20 cellular contexts compared by ENCODE assay signal in the genomic region with DNA sequence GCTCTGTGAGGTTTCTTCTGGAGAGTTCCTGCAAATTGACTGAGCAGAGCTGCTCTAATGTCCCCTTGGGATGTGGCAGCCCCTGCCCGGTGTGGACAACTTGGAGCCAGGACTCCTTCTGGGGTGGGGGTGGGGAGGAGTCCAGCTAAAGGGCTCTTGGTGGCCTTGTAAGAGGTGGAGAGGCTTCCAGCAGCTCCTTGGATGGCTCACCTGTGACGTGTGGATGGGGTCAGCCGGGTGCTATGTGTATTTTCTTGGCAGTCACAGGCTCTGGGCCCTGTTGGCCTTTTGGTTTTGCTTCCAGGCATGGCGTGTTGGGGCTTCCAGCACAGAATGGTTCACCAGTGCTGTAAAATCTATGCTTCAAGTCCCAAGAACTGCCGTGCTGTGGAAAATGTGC. TPM values are rescaled to one million over a fixed set of nuclear protein-coding genes. Genes with fewer than 3 reads are reported as not detected.
A peak's percentile ranks its signal among the peaks of the same experiment; 100 is the strongest.
DNase-seq lines count a peak whose midpoint lies in the region; ATAC-seq and TF ChIP-seq lines count a peak whose summit lies in the region.
"Had no signal": no experiment of that assay in that cellular context is flagged by ENCODE, and none has a peak within 500 bp of the region (broad histone marks: within the 10 kb centered on the region; RNA-seq: fewer than 3 reads in every experiment).

No MANE protein-coding gene starts in this region.

- peaks cover 10% of the 10 kb centered on the region for H3K79me2 ChIP-seq in mesendoderm (ENCODE audit: control insufficient read depth, insufficient read depth, low read length)

- H3K4me3 ChIP-seq in coronary artery (no peak overlapping the region), mesendoderm (ENCODE audit: low read length) (no peak overlapping the region), stomach smooth muscle (ENCODE audit: low read length in 2 of 2) (no peak overlapping the region)
- H3K4me3 ChIP-seq: gastroesophageal sphincter, GM12878, vagina had no signal

- H4K8ac ChIP-seq in mesendoderm (ENCODE audit: low read depth, low read length), result no peak overlapping the region

- H3K27me3 Mint-ChIP-seq in activated CD8-positive, alpha-beta T cell treated with anti-CD3 and anti-CD28 coated beads, Interleukin-2, amount 10 ng/mL, durations not matched to agents 7 days and 5 days (ENCODE audit: low read depth), result no peaks in the 10 kb centered on the region
- H3K27me3 Mint-ChIP-seq in activated CD8-positive, alpha-beta T cell treated with anti-CD3 and anti-CD28 coated beads for 36 hours, result no peaks in the 10 kb centered on the region
- no peaks in the 10 kb centered on the region for H3K27me3 Mint-ChIP-seq in activated CD4-positive, alpha-beta T cell treated with anti-CD3 and anti-CD28 coated beads, Interleukin-2, amount 10 ng/mL, durations not matched to agents 7 days and 5 days
- H3K27me3 Mint-ChIP-seq: activated naive CD8-positive, alpha-beta T cell; brain; IgD-negative memory B cell; stimulated activated naive CD8-positive, alpha-beta T cell treated with anti-CD3 and anti-CD28 coated beads, Interleukin-15, amount 100 ng/mL, for 72 hours had no signal

- peaks cover 28% of the 10 kb centered on the region for H3K36me3 Mint-ChIP-seq in activated CD8-positive, alpha-beta T cell treated with anti-CD3 and anti-CD28 coated beads, Interleukin-2, amount 10 ng/mL, durations not matched to agents 7 days and 5 days (ENCODE audit: low read depth)
- peaks cover 6% of the 10 kb centered on the region for H3K36me3 Mint-ChIP-seq in activated CD8-positive, alpha-beta T cell treated with anti-CD3 and anti-CD28 coated beads for 36 hours (ENCODE audit: low read depth)
- peaks cover 25% of the 10 kb centered on the region for H3K36me3 Mint-ChIP-seq in activated CD4-positive, alpha-beta T cell treated with anti-CD3 and anti-CD28 coated beads, Interleukin-2, amount 10 ng/mL, durations not matched to agents 7 days and 5 days (ENCODE audit: low read depth)

- H3K9me3 ChIP-seq in stomach smooth muscle (ENCODE audit: control insufficient read depth in 2 of 2, low read length in 2 of 2), result no peaks in the 10 kb centered on the region
- H3K9me3 ChIP-seq: gastroesophageal sphincter, vagina had no signal

- no peak for DNase-seq in activated CD8-positive, alpha-beta T cell treated with anti-CD3 and anti-CD28 coated beads, Interleukin-2, amount 10 ng/mL, durations not matched to agents 7 days and 5 days
- DNase-seq in activated CD8-positive, alpha-beta T cell treated with anti-CD3 and anti-CD28 coated beads for 36 hours, result no peak
- peak; percentile 35 for DNase-seq in coronary artery (ENCODE audit: low spot score)
- DNase-seq in mesendoderm, result no peak
- DNase-seq in activated CD4-positive, alpha-beta T cell treated with anti-CD3 and anti-CD28 coated beads, Interleukin-2, amount 10 ng/mL, durations not matched to agents 7 days and 5 days, result no peak
- no peak for DNase-seq in HPDE6-E6E7 (ENCODE audit: extremely low spot score)
- DNase-seq: activated CD4-positive, alpha-beta T cell treated with anti-CD3 and anti-CD28 coated beads, Interleukin-2, amount 50 U/mL, for 1 hour; DMS153; NCI-H1436; NCI-H748 treated with DMSO at 0.1 percent for 48 hours; stimulated activated naive CD8-positive, alpha-beta T cell treated with anti-CD3 and anti-CD28 coated beads, Interleukin-15, amount 100 ng/mL, for 72 hours had no signal

- CTCF ChIA-PET in activated CD8-positive, alpha-beta T cell treated with anti-CD3 and anti-CD28 coated beads, Interleukin-2, amount 10 ng/mL, durations not matched to agents 7 days and 5 days (lab: Charles Lee), result no interaction called here
- CTCF ChIA-PET in activated CD8-positive, alpha-beta T cell treated with anti-CD3 and anti-CD28 coated beads for 36 hours (lab: Charles Lee), result interaction anchor here (1.3 kb wide), 1 partner anchor 16 kb away, joined by 4 read pairs; no protein-coding TSS in a partner anchor
- CTCF ChIA-PET in activated CD4-positive, alpha-beta T cell treated with anti-CD3 and anti-CD28 coated beads, Interleukin-2, amount 10 ng/mL, durations not matched to agents 7 days and 5 days (lab: Charles Lee), result interaction anchor here (1.6 kb wide), 1 partner anchor 13 kb away, joined by 3 read pairs; no protein-coding TSS in a partner anchor

- intact Hi-C loops in activated CD8-positive, alpha-beta T cell treated with anti-CD3 and anti-CD28 coated beads for 36 hours (cut with micrococcal nuclease), result no loop called here

- H3K9ac ChIP-seq in mesendoderm (ENCODE audit: low read length) (no peak overlapping the region), stomach smooth muscle (ENCODE audit: low read length in 2 of 2) (peak overlapping the region; percentile 34 to 47)

- no peak overlapping the region for H2BK120ac ChIP-seq in mesendoderm (ENCODE audit: low read depth, low read length)

- no peaks in the 10 kb centered on the region for H3K4me1 ChIP-seq in mesendoderm (ENCODE audit: control insufficient read depth, low read depth, low read length)
- peaks cover 46% of the 10 kb centered on the region for H3K4me1 ChIP-seq in stomach smooth muscle (ENCODE audit: control insufficient read depth, insufficient read depth, low read length)

- H3K36me3 ChIP-seq in mesendoderm (ENCODE audit: control insufficient read depth, insufficient read depth, low read length), result no peaks in the 10 kb centered on the region
- H3K36me3 ChIP-seq in stomach smooth muscle (ENCODE audit: control insufficient read depth in 2 of 2, insufficient read depth in 2 of 2, low read length in 2 of 2), result peaks cover 0 to 2% of the 10 kb centered on the region in 2 donors

- H3K23ac ChIP-seq in mesendoderm (ENCODE audit: low read length), result no peak overlapping the region

- H3K27ac Mint-ChIP-seq in activated CD8-positive, alpha-beta T cell treated with anti-CD3 and anti-CD28 coated beads, Interleukin-2, amount 10 ng/mL, durations not matched to agents 7 days and 5 days, result peak overlapping the region; percentile 46
- no peak overlapping the region for H3K27ac Mint-ChIP-seq in activated CD8-positive, alpha-beta T cell treated with anti-CD3 and anti-CD28 coated beads for 36 hours
- H3K27ac Mint-ChIP-seq in activated CD4-positive, alpha-beta T cell treated with anti-CD3 and anti-CD28 coated beads, Interleukin-2, amount 10 ng/mL, durations not matched to agents 7 days and 5 days, result no peak overlapping the region
- H3K27ac Mint-ChIP-seq: activated naive CD8-positive, alpha-beta T cell had no signal

- no peak overlapping the region for H3K4ac ChIP-seq in mesendoderm (ENCODE audit: low read depth, low read length)

- no peak overlapping the region for H4K5ac ChIP-seq in mesendoderm (ENCODE audit: low read length)

- H3K56ac ChIP-seq in mesendoderm (ENCODE audit: low read length), result peak overlapping the region; percentile 6

- H2BK5ac ChIP-seq in mesendoderm (ENCODE audit: low read length), result no peak overlapping the region

- H3K9me3 Mint-ChIP-seq in activated CD8-positive, alpha-beta T cell treated with anti-CD3 and anti-CD28 coated beads, Interleukin-2, amount 10 ng/mL, durations not matched to agents 7 days and 5 days (ENCODE audit: insufficient read depth), result no peaks in the 10 kb centered on the region
- H3K9me3 Mint-ChIP-seq in activated CD8-positive, alpha-beta T cell treated with anti-CD3 and anti-CD28 coated beads for 36 hours, result no peaks in the 10 kb centered on the region
- H3K9me3 Mint-ChIP-seq in activated CD4-positive, alpha-beta T cell treated with anti-CD3 and anti-CD28 coated beads, Interleukin-2, amount 10 ng/mL, durations not matched to agents 7 days and 5 days, result no peaks in the 10 kb centered on the region
- H3K9me3 Mint-ChIP-seq: brain; IgD-negative memory B cell; stimulated activated naive CD8-positive, alpha-beta T cell treated with anti-CD3 and anti-CD28 coated beads, Interleukin-15, amount 100 ng/mL, for 72 hours had no signal

- POLR2A ChIA-PET in activated CD8-positive, alpha-beta T cell treated with anti-CD3 and anti-CD28 coated beads, Interleukin-2, amount 10 ng/mL, durations not matched to agents 7 days and 5 days (lab: Charles Lee), result no interaction called here
- POLR2A ChIA-PET in activated CD8-positive, alpha-beta T cell treated with anti-CD3 and anti-CD28 coated beads for 36 hours (lab: Charles Lee), result interaction anchor here (0.6 to 1.4 kb wide), 2 partner anchors 13 to 14 kb away, joined by 3 read pairs; no protein-coding TSS in a partner anchor
- POLR2A ChIA-PET in activated CD4-positive, alpha-beta T cell treated with anti-CD3 and anti-CD28 coated beads, Interleukin-2, amount 10 ng/mL, durations not matched to agents 7 days and 5 days (lab: Charles Lee), result no interaction called here

- H2AK5ac ChIP-seq in mesendoderm (ENCODE audit: low read length), result no peak overlapping the region

- no peak overlapping the region for H3K4me3 Mint-ChIP-seq in activated CD8-positive, alpha-beta T cell treated with anti-CD3 and anti-CD28 coated beads, Interleukin-2, amount 10 ng/mL, durations not matched to agents 7 days and 5 days
- no peak overlapping the region for H3K4me3 Mint-ChIP-seq in activated CD8-positive, alpha-beta T cell treated with anti-CD3 and anti-CD28 coated beads for 36 hours
- no peak overlapping the region for H3K4me3 Mint-ChIP-seq in activated CD4-positive, alpha-beta T cell treated with anti-CD3 and anti-CD28 coated beads, Interleukin-2, amount 10 ng/mL, durations not matched to agents 7 days and 5 days
- H3K4me3 Mint-ChIP-seq: activated naive CD8-positive, alpha-beta T cell; brain; stimulated activated naive CD8-positive, alpha-beta T cell treated with anti-CD3 and anti-CD28 coated beads, Interleukin-15, amount 100 ng/mL, for 72 hours had no signal

- H3K4me1 Mint-ChIP-seq in activated CD8-positive, alpha-beta T cell treated with anti-CD3 and anti-CD28 coated beads, Interleukin-2, amount 10 ng/mL, durations not matched to agents 7 days and 5 days (ENCODE audit: low read depth), result peaks cover 11% of the 10 kb centered on the region
- peaks cover 8% of the 10 kb centered on the region for H3K4me1 Mint-ChIP-seq in activated CD8-positive, alpha-beta T cell treated with anti-CD3 and anti-CD28 coated beads for 36 hours (ENCODE audit: low read depth)
- H3K4me1 Mint-ChIP-seq in activated CD4-positive, alpha-beta T cell treated with anti-CD3 and anti-CD28 coated beads, Interleukin-2, amount 10 ng/mL, durations not matched to agents 7 days and 5 days, result peaks cover 3% of the 10 kb centered on the region

- H2BK15ac ChIP-seq in mesendoderm (replicated peaks; ENCODE audit: low read depth), result no peak overlapping the region

- H3K27ac ChIP-seq in coronary artery, result no peak overlapping the region
- H3K27ac ChIP-seq in mesendoderm (ENCODE audit: low read depth, low read length), result no peak overlapping the region
- peak overlapping the region; percentile 99 for H3K27ac ChIP-seq in stomach smooth muscle (ENCODE audit: low read length)
- H3K27ac ChIP-seq: vagina had no signal

- ATAC-seq in activated CD8-positive, alpha-beta T cell treated with anti-CD3 and anti-CD28 coated beads, Interleukin-2, amount 10 ng/mL, durations not matched to agents 7 days and 5 days, result no peak
- no peak for ATAC-seq in activated CD8-positive, alpha-beta T cell treated with anti-CD3 and anti-CD28 coated beads for 36 hours
- ATAC-seq in HG03139 (IDR thresholded peaks at IDR 0.05; ENCODE audit: unreplicated experiment), result no peak
- ATAC-seq: gastroesophageal sphincter; GM12878; Right ventricle myocardium inferior; stimulated activated naive CD8-positive, alpha-beta T cell treated with anti-CD3 and anti-CD28 coated beads, Interleukin-15, amount 100 ng/mL, for 72 hours had no signal

- H3K27me3 ChIP-seq in mesendoderm (ENCODE audit: insufficient read depth, low read length, poor library complexity) (no peaks in the 10 kb centered on the region), stomach smooth muscle (ENCODE audit: control insufficient read depth in 1 of 2, insufficient read depth in 2 of 2, low read length in 2 of 2) (no peaks in the 10 kb centered on the region)
- H3K27me3 ChIP-seq: gastroesophageal sphincter, vagina had no signal

- H3K79me1 ChIP-seq in mesendoderm (ENCODE audit: low read length), result peaks cover 25% of the 10 kb centered on the region

- H3K18ac ChIP-seq in mesendoderm (ENCODE audit: low read length), result no peak overlapping the region

- TF ChIP-seq CTCF in activated CD8-positive, alpha-beta T cell treated with anti-CD3 and anti-CD28 coated beads for 36 hours (IDR thresholded peaks at IDR 0.05), result no peak
- no peak for TF ChIP-seq CTCF in coronary artery (IDR thresholded peaks at IDR 0.05)

- no peak overlapping the region for H3K4me2 ChIP-seq in mesendoderm (ENCODE audit: low read length)

- WGBS in mesendoderm (ENCODE audit: extremely low coverage, insufficient coverage, low lambda C conversion rate), result no CpG with 5 or more reads among the region's 5 CpGs

RNA-seq across cellular contexts. Expression of a gene that starts 38.2 kb away (rescaled TPM):
- total RNA-seq in activated CD8-positive, alpha-beta T cell treated with anti-CD3 and anti-CD28 coated beads, Interleukin-2, amount 10 ng/mL, durations not matched to agents 7 days and 5 days, result 10 to 100 TPM; 72.2 to 82.7 TPM
- total RNA-seq in activated CD8-positive, alpha-beta T cell treated with anti-CD3 and anti-CD28 coated beads for 36 hours, result 10 to 100 TPM; 44.1 to 45.4 TPM
- polyA plus RNA-seq in mesendoderm (2013, experiment 1 of 2), result 21.4 TPM
- polyA plus RNA-seq in mesendoderm (2013, experiment 2 of 2), result 19.9 TPM
- total RNA-seq in activated CD4-positive, alpha-beta T cell treated with anti-CD3 and anti-CD28 coated beads, Interleukin-2, amount 10 ng/mL, durations not matched to agents 7 days and 5 days, result 10 to 100 TPM; 61.7 to 76.9 TPM

RNA-seq across cellular contexts. Expression of a gene that starts 56.9 kb away (rescaled TPM):
- total RNA-seq in activated CD8-positive, alpha-beta T cell treated with anti-CD3 and anti-CD28 coated beads, Interleukin-2, amount 10 ng/mL, durations not matched to agents 7 days and 5 days, result 1 to 10 TPM; 2.9 to 8.0 TPM
- total RNA-seq in activated CD8-positive, alpha-beta T cell treated with anti-CD3 and anti-CD28 coated beads for 36 hours, result 10 to 100 TPM in 1 of 2 experiments, 1 to 10 TPM in 1; 9.3 to 10.1 TPM
- 0.51 TPM for polyA plus RNA-seq in mesendoderm (2013, experiment 1 of 2)
- 0.66 TPM for polyA plus RNA-seq in mesendoderm (2013, experiment 2 of 2)
- total RNA-seq in activated CD4-positive, alpha-beta T cell treated with anti-CD3 and anti-CD28 coated beads, Interleukin-2, amount 10 ng/mL, durations not matched to agents 7 days and 5 days, result 10 to 100 TPM; 24.2 to 29.0 TPM
